ENCODE assay signal across 21 cellular contexts in genomic region chr2:218899147-218899546, GRCh38. TPM values are rescaled to one million over a fixed set of nuclear protein-coding genes. Genes with fewer than 3 reads are reported as not detected.
DNase-seq lines count a peak whose midpoint lies in the region; ATAC-seq, FAIRE-seq and TF ChIP-seq lines count a peak whose summit lies in the region.
"Had no signal": no experiment of that assay in that cellular context is flagged by ENCODE, and none has a peak within 500 bp of the region (broad histone marks: within the 10 kb centered on the region; RNA-seq: fewer than 3 reads in every experiment).

No MANE protein-coding gene starts in this region.

- no peaks in the 10 kb centered on the region for H3K9me3 ChIP-seq in HCT116 (ENCODE audit: control insufficient read depth in 1 of 2, insufficient read depth in 1 of 2, low read depth in 1 of 2, low read length in 2 of 2)
- H3K9me3 ChIP-seq in kidney (ENCODE audit: control insufficient read depth in 1 of 2, low read length in 2 of 2): no peaks in the 10 kb centered on the region
- no peaks in the 10 kb centered on the region for H3K9me3 ChIP-seq in neural progenitor cell (ENCODE audit: low read depth)
- H3K9me3 ChIP-seq: A549; BE2C; BLaER1 treated with 17β-estradiol and CSF1 and Interleukin-3, amounts not matched to agents 10 nM and 100 nM; HAP-1 had no signal

- TF ChIP-seq POLR2A in HCT116 (IDR thresholded peaks at IDR 0.05; ENCODE audit: borderline replicate concordance, extremely low read depth, insufficient read depth, insufficient read length): no peak

- H3K27me3 ChIP-seq in HCT116 (ENCODE audit: insufficient read depth, low read length): no peaks in the 10 kb centered on the region
- peaks cover 100% of the 10 kb centered on the region for H3K27me3 ChIP-seq in neural progenitor cell

- no peak overlapping the region for H3K9ac ChIP-seq in HCT116 (ENCODE audit: low read length)
- no peak overlapping the region for H3K9ac ChIP-seq in kidney (ENCODE audit: low read length in 2 of 2)
- H3K9ac ChIP-seq in neural progenitor cell: no peak overlapping the region
- H3K9ac ChIP-seq: BLaER1 treated with 17β-estradiol and CSF1 and Interleukin-3, amounts not matched to agents 10 nM and 100 nM had no signal

- no peaks in the 10 kb centered on the region for H3F3A ChIP-seq in neural progenitor cell (ENCODE audit: low read depth)

- FAIRE-seq in kidney (lab: Jason Lieb, UNC): no peak
- FAIRE-seq: A549, GM18507 had no signal

- H3K9me3 Mint-ChIP-seq in neural progenitor cell (peaks cover 7% of the 10 kb centered on the region), Calu3 (ENCODE audit: low read depth, unreplicated experiment) (peaks cover 3% of the 10 kb centered on the region), endothelial cell (ENCODE audit: unreplicated experiment) (peaks cover 5% of the 10 kb centered on the region)
- H3K9me3 Mint-ChIP-seq: CD4-positive, alpha-beta T cell; GM23338 had no signal

- no peaks in the 10 kb centered on the region for H4K20me1 ChIP-seq in HCT116 (ENCODE audit: insufficient read depth)
- H4K20me1 ChIP-seq in neural progenitor cell (ENCODE audit: low read depth): peaks cover 37% of the 10 kb centered on the region

- CTCF ChIA-PET in HCT116 (lab: Charles Lee) (interaction anchor here (0.7 to 10.3 kb wide), 9 partner anchors 10 to 81 kb away, joined by 3 to 278 read pairs (median 8); partner anchors contain the start of genes WNT10A and WNT6), Calu3 (lab: Charles Lee) (no interaction called here)

- intact Hi-C loops in HCT116 (cut with micrococcal nuclease) (no loop called here), kidney (cut with DNase I) (no loop called here), Calu3 (cut with micrococcal nuclease; ENCODE audit: unreplicated experiment) (no loop called here)

- H3K79me2 ChIP-seq in HCT116 (ENCODE audit: insufficient read depth, low read length) (no peaks in the 10 kb centered on the region), neural progenitor cell (ENCODE audit: low read depth) (no peaks in the 10 kb centered on the region)

- H3K4me3 Mint-ChIP-seq in neural progenitor cell: no peak overlapping the region
- no peak overlapping the region for H3K4me3 Mint-ChIP-seq in Calu3 (ENCODE audit: low read depth, unreplicated experiment)
- H3K4me3 Mint-ChIP-seq in endothelial cell (ENCODE audit: unreplicated experiment): no peak overlapping the region

- H3K9me2 ChIP-seq in HCT116 (ENCODE audit: insufficient read depth): no peaks in the 10 kb centered on the region

- H3K27me3 Mint-ChIP-seq in neural progenitor cell (ENCODE audit: insufficient read depth, low read depth): peaks cover 65% of the 10 kb centered on the region
- H3K27me3 Mint-ChIP-seq in Calu3 (ENCODE audit: unreplicated experiment): peaks cover 25% of the 10 kb centered on the region
- peaks cover 32% of the 10 kb centered on the region for H3K27me3 Mint-ChIP-seq in endothelial cell (ENCODE audit: unreplicated experiment)

- H3K36me3 ChIP-seq in HCT116 (ENCODE audit: control insufficient read depth in 1 of 2, insufficient read depth in 2 of 2, low read length in 2 of 2) (no peaks in the 10 kb centered on the region), kidney (ENCODE audit: control insufficient read depth in 1 of 2, insufficient read depth in 2 of 2, low read length in 2 of 2) (no peaks in the 10 kb centered on the region), neural progenitor cell (no peaks in the 10 kb centered on the region)
- H3K36me3 ChIP-seq: BE2C; BLaER1 treated with 17β-estradiol and CSF1 and Interleukin-3, amounts not matched to agents 10 nM and 100 nM; HAP-1 had no signal

- H3K4me3 ChIP-seq in HCT116 (replicated peaks in 1 of 2; ENCODE audit: low read depth in 1 of 2, low read length in 2 of 2) (no peak overlapping the region), kidney (ENCODE audit: low read length in 2 of 2) (no peak overlapping the region), neural progenitor cell (no peak overlapping the region)
- H3K4me3 ChIP-seq: HAP-1 had no signal

- no peaks in the 10 kb centered on the region for H3K36me3 Mint-ChIP-seq in neural progenitor cell
- H3K36me3 Mint-ChIP-seq in Calu3 (ENCODE audit: insufficient read depth, unreplicated experiment): peaks cover 16% of the 10 kb centered on the region
- peaks cover 5% of the 10 kb centered on the region for H3K36me3 Mint-ChIP-seq in endothelial cell (ENCODE audit: low read depth, unreplicated experiment)
- H3K36me3 Mint-ChIP-seq: CD8-positive, alpha-beta memory T cell had no signal

- ATAC-seq in HCT116: no peak

- H3K27ac Mint-ChIP-seq in neural progenitor cell (no peak overlapping the region), Calu3 (ENCODE audit: unreplicated experiment) (no peak overlapping the region), endothelial cell (ENCODE audit: unreplicated experiment) (no peak overlapping the region)
- H3K27ac Mint-ChIP-seq: CD14-positive monocyte, GM23338 had no signal

- H3K4me2 ChIP-seq in HCT116 (ENCODE audit: low read length) (peak overlapping the region; percentile 92; the same call in 1 of the 2 replicates), neural progenitor cell (no peak overlapping the region)

- DNase-seq in NCI-H82 (lab: John Stamatoyannopoulos, UW): peak; percentile 34
- no peak for DNase-seq in NCI-H82 treated with DMSO at 0.1 percent for 48 hours (lab: John Stamatoyannopoulos, UW; ENCODE audit: unreplicated experiment)
- DNase-seq in HCT116 (ENCODE audit: low read depth, low spot score): no peak
- peak; percentile 36 for DNase-seq in kidney
- peak; percentile 54 for DNase-seq in neural progenitor cell (ENCODE audit: low spot score)
- no peak for DNase-seq in Calu3
- DNase-seq in endothelial cell (ENCODE audit: low spot score): no peak
- DNase-seq: 8988T; ACHN; AML-193; BE2C; CD4-positive, alpha-beta T cell; CD8-positive, alpha-beta memory T cell; GF-D8 had no signal

- H3K27ac ChIP-seq in HCT116 (ENCODE audit: low read depth, low read length) (no peak overlapping the region), kidney (ENCODE audit: low read depth in 2 of 2, low read length in 2 of 2) (no peak overlapping the region), neural progenitor cell (no peak overlapping the region)
- H3K27ac ChIP-seq: BLaER1 treated with 17β-estradiol and CSF1 and Interleukin-3, amounts not matched to agents 10 nM and 100 nM had no signal

- BruUV-seq in HCT116 (replicated peaks; lab: Mats Ljungman, UMichigan): no TSS peak
- BruUV-seq in Calu3 (replicated peaks; lab: Mats Ljungman, UMichigan): no TSS peak

- peaks cover 45 to 54% of the 10 kb centered on the region in 2 experiments for H3K4me1 ChIP-seq in HCT116 (ENCODE audit: control insufficient read depth in 1 of 2, insufficient read depth in 2 of 2, low read length in 2 of 2)
- H3K4me1 ChIP-seq in kidney (ENCODE audit: control insufficient read depth in 1 of 2, insufficient read depth in 1 of 2, low read depth in 1 of 2, low read length in 2 of 2): peaks cover 0 to 6% of the 10 kb centered on the region in 2 donors
- peaks cover 10% of the 10 kb centered on the region for H3K4me1 ChIP-seq in neural progenitor cell
- H3K4me1 ChIP-seq: HAP-1 had no signal

- RAD21 ChIA-PET in HCT116 (lab: Charles Lee; ENCODE audit: low non-redundant PET in 1 of 2, low total read pairs in 2 of 2, uncharacterized antibody in 2 of 2, unreplicated experiment in 2 of 2): interaction anchor here (1.9 to 2.8 kb wide), 2 partner anchors 22 kb away, joined by 30 to 48 read pairs; no protein-coding TSS in a partner anchor

- POLR2A ChIA-PET in HCT116 (lab: Charles Lee): interaction anchor here (1.5 to 1.7 kb wide), 2 partner anchors 10 to 23 kb away, joined by 6 read pairs; no protein-coding TSS in a partner anchor

- no peak for TF ChIP-seq RAD21 in HCT116 (IDR thresholded peaks at IDR 0.05; ENCODE audit: low read depth)

- H2AFZ ChIP-seq in HCT116 (ENCODE audit: low read depth, low read length, poor library complexity, severe bottlenecking) (peak overlapping the region; percentile 99), neural progenitor cell (replicated peaks) (no peak overlapping the region)

- peaks cover 14% of the 10 kb centered on the region for H3K4me1 Mint-ChIP-seq in neural progenitor cell
- H3K4me1 Mint-ChIP-seq in Calu3 (ENCODE audit: low read depth, unreplicated experiment): peaks cover 43% of the 10 kb centered on the region
- peaks cover 15% of the 10 kb centered on the region for H3K4me1 Mint-ChIP-seq in endothelial cell (ENCODE audit: unreplicated experiment)

- TF ChIP-seq CTCF in HCT116 (IDR thresholded peaks at IDR 0.05 in 2 of 3, conservative IDR thresholded peaks at IDR 0.05 in 1 of 3; ENCODE audit: borderline replicate concordance in 1 of 3, insufficient read depth in 1 of 3, low read depth in 2 of 3, low read length in 2 of 3): no peak
- no peak for TF ChIP-seq CTCF in kidney (IDR thresholded peaks at IDR 0.05; ENCODE audit: borderline replicate concordance, extremely low read depth, insufficient read depth)
- no peak for TF ChIP-seq CTCF in neural progenitor cell (IDR thresholded peaks at IDR 0.05)
- TF ChIP-seq CTCF in Calu3 (IDR thresholded peaks at IDR 0.05; ENCODE audit: unreplicated experiment): no peak
- no peak for TF ChIP-seq CTCF in endothelial cell (IDR thresholded peaks at IDR 0.05; ENCODE audit: unreplicated experiment)

TF ChIP-seq in HCT116, 20 proteins besides CTCF, POLR2A, EP300 and RAD21:
- TF ChIP-seq SRF (IDR thresholded peaks at IDR 0.05; ENCODE audit: low read depth): no peak
- TF ChIP-seq SP1 (IDR thresholded peaks at IDR 0.05; ENCODE audit: low read depth): no peak

RNA-seq across cellular contexts. Expression of gene WNT10A, which starts 18.5 kb away (rescaled TPM):
- total RNA-seq in HCT116 (2021; ENCODE audit: unreplicated experiment): 1.5 TPM
- 0.66 and 1.0 TPM in 2 replicates for polyA plus RNA-seq in HCT116 (2012)
- total RNA-seq in kidney: 10.2 TPM
- 1.1 TPM for polyA plus RNA-seq in kidney (ENCODE audit: insufficient read depth, low read depth, low replicate concordance)
- total RNA-seq in neural progenitor cell (ENCODE audit: low replicate concordance): not detected in 2 replicates
- total RNA-seq in Calu3 (2022): 2.4 and 3.4 TPM in 2 replicates
- total RNA-seq in endothelial cell (ENCODE audit: unreplicated experiment): not detected
- total RNA-seq: GM23338, H4 had no signal
- polyA plus RNA-seq: A549, CD14-positive monocyte, GM23338 had no signal

RNA-seq across cellular contexts. Expression of gene WNT6, which starts 39.5 kb away (rescaled TPM):
- total RNA-seq in HCT116 (2021; ENCODE audit: unreplicated experiment): 1.4 TPM
- 2.2 and 2.4 TPM in 2 replicates for polyA plus RNA-seq in HCT116 (2012)
- total RNA-seq in kidney: 0.57 TPM
- polyA plus RNA-seq in kidney (ENCODE audit: insufficient read depth, low read depth, low replicate concordance): 0.75 TPM
- total RNA-seq in neural progenitor cell (ENCODE audit: low replicate concordance): not detected in 2 replicates
- not detected in 2 replicates for total RNA-seq in Calu3 (2022)
- total RNA-seq in endothelial cell (ENCODE audit: unreplicated experiment): not detected
- total RNA-seq: CD4-positive, alpha-beta T cell; GM23338 had no signal
- polyA plus RNA-seq: GM23338 had no signal

Comparison
In these comparisons a context has a peak if more than half of its experiments do, and no peak if none do; other contexts are left out.
1. DNase-seq: peak in NCI-H82 (single experiment), kidney (single experiment) and neural progenitor cell (single experiment); none in NCI-H82 treated with DMSO at 0.1 percent for 48 hours (single experiment), HCT116 (single experiment), Calu3 (single experiment) and endothelial cell (single experiment).